In the genomic region with DNA sequence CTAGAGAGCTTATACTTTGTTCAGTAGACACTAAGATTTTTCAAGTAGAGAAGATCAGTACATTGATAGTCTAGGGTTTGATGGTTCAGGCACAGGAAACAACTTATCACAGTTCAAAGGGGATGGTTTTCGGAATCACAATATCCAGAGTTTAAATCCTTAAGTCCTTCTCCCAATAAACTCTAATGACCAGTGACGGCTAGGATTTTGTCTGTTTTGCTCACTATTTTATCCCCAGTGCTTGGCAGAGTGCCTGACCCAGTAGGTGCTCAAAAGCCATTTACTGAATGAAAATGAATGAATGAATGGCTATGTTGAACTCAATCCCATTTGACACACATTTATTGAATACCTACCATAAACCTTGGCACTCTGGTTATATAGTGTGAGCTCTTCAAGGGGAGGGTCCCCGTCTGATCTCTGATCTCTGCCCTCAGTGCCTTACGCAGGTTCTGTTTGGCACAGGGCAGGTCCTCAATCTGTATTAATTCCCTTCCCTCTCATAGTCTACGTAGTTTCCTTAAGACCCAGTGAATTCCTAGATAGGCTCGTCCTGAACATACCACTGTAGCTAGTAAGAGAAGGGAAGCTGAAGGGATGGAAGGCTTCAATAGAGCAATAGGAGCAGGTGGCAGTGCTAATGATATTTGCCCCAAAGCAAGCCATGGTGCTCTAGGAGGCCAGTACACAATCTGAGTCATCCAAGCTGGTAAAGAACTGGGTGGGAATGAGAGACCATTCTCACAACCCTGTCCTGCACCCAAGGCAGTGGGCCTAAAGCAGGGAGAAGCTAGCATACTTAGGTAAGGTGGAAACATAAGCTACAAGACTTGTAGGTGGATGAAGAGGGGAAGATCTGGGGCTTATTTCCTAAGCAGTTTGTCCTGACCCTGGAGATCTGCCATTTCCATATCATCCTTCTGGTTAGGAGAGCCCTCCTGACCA, we compare ENCODE assay signal across 19 cellular contexts.
"Had no signal": no experiment of that assay in that cellular context is flagged by ENCODE, and none has a peak within 500 bp of the region (broad histone marks: within the 10 kb centered on the region; RNA-seq: fewer than 3 reads in every experiment).

No MANE protein-coding gene starts in this region.

- H3K27ac ChIP-seq: cardiac muscle cell, ovary, thyroid gland, vagina had no signal

- H3K4me3 Mint-ChIP-seq: activated CD4-positive, alpha-beta T cell treated with anti-CD3 and anti-CD28 coated beads, Interleukin-2, amount 10 ng/mL, durations not matched to agents 24 days and 14 days; activated CD8-positive, alpha-beta T cell treated with anti-CD3 and anti-CD28 coated beads, Interleukin-2, amount 10 ng/mL, durations not matched to agents 7 days and 5 days; activated T-cell treated with anti-CD3 and anti-CD28 coated beads, Interleukin-2, amount 50 U/mL, for 72 hours; naive B cell; T-helper 2 cell treated with Interferon-gamma antibody and Interleukin-4, amounts not matched to agents 5 μg/mL and 100 μg/mL, for 36 hours had no signal

- H3K9me3 Mint-ChIP-seq: activated CD4-positive, alpha-beta T cell treated with anti-CD3 and anti-CD28 coated beads, Interleukin-2, amount 10 ng/mL, durations not matched to agents 24 days and 14 days; activated naive CD4-positive, alpha-beta T cell treated with anti-CD3 and anti-CD28 coated beads, Interleukin-2, amount 50 U/mL, for 72 hours; activated T-cell treated with anti-CD3 and anti-CD28 coated beads, Interleukin-2, amount 50 U/mL, for 72 hours; naive B cell; T-helper 2 cell treated with Interferon-gamma antibody and Interleukin-4, amounts not matched to agents 5 μg/mL and 100 μg/mL, for 36 hours had no signal

- H3K9me3 ChIP-seq: ovary, thyroid gland, vagina had no signal

- ATAC-seq: activated CD8-positive, alpha-beta T cell treated with anti-CD3 and anti-CD28 coated beads, Interleukin-2, amount 10 ng/mL, durations not matched to agents 7 days and 5 days; activated T-cell treated with anti-CD3 and anti-CD28 coated beads, Interleukin-2, amount 50 U/mL, for 72 hours; esophagus mucosa; sciatic nerve had no signal

- H3K27me3 Mint-ChIP-seq: activated CD4-positive, alpha-beta T cell treated with anti-CD3 and anti-CD28 coated beads, Interleukin-2, amount 10 ng/mL, durations not matched to agents 24 days and 14 days; naive B cell had no signal

- H3K4me1 ChIP-seq: thyroid gland had no signal

- H3K27me3 ChIP-seq: cardiac muscle cell, ovary, thyroid gland, vagina had no signal

- H3K36me3 ChIP-seq: cardiac muscle cell, ovary, thyroid gland, vagina had no signal

- H3K36me3 Mint-ChIP-seq: activated naive CD4-positive, alpha-beta T cell treated with anti-CD3 and anti-CD28 coated beads, Interleukin-2, amount 50 U/mL, for 72 hours had no signal

- DNase-seq: activated CD4-positive, alpha-beta T cell treated with anti-CD3 and anti-CD28 coated beads, Interleukin-2, amount 10 ng/mL, durations not matched to agents 24 days and 14 days; activated CD4-positive, CD25-positive, alpha-beta regulatory T cell; activated CD8-positive, alpha-beta memory T cell treated with anti-CD3 and anti-CD28 coated beads, Interleukin-2, amount 50 U/mL, for 4 hours; activated CD8-positive, alpha-beta T cell treated with anti-CD3 and anti-CD28 coated beads, Interleukin-2, amount 10 ng/mL, durations not matched to agents 7 days and 5 days; activated gamma-delta T cell; activated T-cell treated with anti-CD3 and anti-CD28 coated beads, Interleukin-2, amount 50 U/mL, for 72 hours; left ventricle myocardium superior; mesenchymal stem cell; naive B cell; ovary; stimulated activated CD4-positive, alpha-beta T cell treated with anti-CD3 and anti-CD28 coated beads, Interleukin-12 subunit alpha, Interleukin-12 subunit beta, amount 100 ng/mL, for 4 hours; stimulated activated CD4-positive, alpha-beta T cell treated with anti-CD3 and anti-CD28 coated beads, Interleukin-2, amount 100 ng/mL, for 24 hours; thyroid gland had no signal

- H3K27ac Mint-ChIP-seq: activated CD4-positive, alpha-beta T cell treated with anti-CD3 and anti-CD28 coated beads, Interleukin-2, amount 10 ng/mL, durations not matched to agents 24 days and 14 days; activated CD8-positive, alpha-beta T cell treated with anti-CD3 and anti-CD28 coated beads, Interleukin-2, amount 10 ng/mL, durations not matched to agents 7 days and 5 days; activated T-cell treated with anti-CD3 and anti-CD28 coated beads, Interleukin-2, amount 50 U/mL, for 72 hours; naive B cell; T-helper 2 cell treated with Interferon-gamma antibody and Interleukin-4, amounts not matched to agents 5 μg/mL and 100 μg/mL, for 36 hours had no signal

- H3K4me3 ChIP-seq: cardiac muscle cell, ovary, thyroid gland, vagina had no signal
